8 cellular contexts compared by ENCODE assay signal in the genomic region with DNA sequence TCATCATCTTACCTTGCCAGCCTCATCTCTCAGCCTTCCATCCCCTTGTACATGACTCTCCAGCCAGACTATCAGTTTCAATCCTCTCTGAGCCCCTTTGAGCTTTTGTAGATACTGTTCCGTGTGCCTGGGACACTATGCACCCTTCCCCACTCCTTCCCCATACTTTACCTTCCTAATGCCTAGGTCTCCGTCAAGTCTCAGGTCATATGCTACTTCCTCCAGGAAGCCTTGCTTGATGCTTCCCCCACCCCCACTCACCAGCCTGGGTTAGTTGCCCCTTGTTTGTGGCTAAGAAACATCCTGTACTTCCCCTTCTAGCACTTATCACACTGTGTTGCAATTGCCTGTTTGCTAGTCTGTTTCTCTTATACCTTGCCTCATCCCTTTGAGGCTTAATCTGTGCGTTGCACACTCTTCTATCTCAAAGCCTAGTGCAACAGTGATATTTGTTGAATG. TPM values are rescaled to one million over a fixed set of nuclear protein-coding genes. Genes with fewer than 3 reads are reported as not detected.
DNase-seq lines count a peak whose midpoint lies in the region; TF ChIP-seq lines count a peak whose summit lies in the region.

No MANE protein-coding gene starts in this region.

- no peaks in the 10 kb centered on the region for H3K36me3 Mint-ChIP-seq in CD4-positive, alpha-beta memory T cell

- peaks cover 0 to 2% (median 0%) of the 10 kb centered on the region in 8 donors for H3K9me3 Mint-ChIP-seq in CD4-positive, alpha-beta memory T cell

- H3K4me3 ChIP-seq in CD4-positive, alpha-beta memory T cell (ENCODE audit: low read length in 2 of 2): peak overlapping the region in 1 of 2 donors; percentile 42
- H3K4me3 ChIP-seq in vagina: no peak overlapping the region

- POLR2A ChIA-PET in CD4-positive, alpha-beta memory T cell (lab: Charles Lee; ENCODE audit: partially characterized antibody): interaction anchor here (0.7 to 28.5 kb wide), 16 partner anchors 7 to 597 kb away, joined by 3 to 906 read pairs (median 12); a partner anchor contains a TSS

- H3K4me1 ChIP-seq in CD4-positive, alpha-beta memory T cell (ENCODE audit: insufficient read depth, low read length): peaks cover 94% of the 10 kb centered on the region
- peaks cover 29% of the 10 kb centered on the region for H3K4me1 ChIP-seq in vagina

- H3K4me1 Mint-ChIP-seq in CD4-positive, alpha-beta memory T cell: peaks cover 32 to 81% (median 60%) of the 10 kb centered on the region in 4 donors

- no peak overlapping the region for H3K27ac Mint-ChIP-seq in CD4-positive, alpha-beta memory T cell

- intact Hi-C loops in CD4-positive, alpha-beta memory T cell (cut with micrococcal nuclease): loop anchor here (1.0 kb wide), 2 partner anchors 9 to 10 kb away; no protein-coding TSS in a partner anchor
- intact Hi-C loops in vagina (cut with DNase I): no loop called here

- peak overlapping the region; percentile 81 for H3K27ac ChIP-seq in CD4-positive, alpha-beta memory T cell (ENCODE audit: low read depth, low read length)
- no peak overlapping the region for H3K27ac ChIP-seq in vagina

- no peaks in the 10 kb centered on the region for H3K27me3 Mint-ChIP-seq in CD4-positive, alpha-beta memory T cell

- CTCF ChIA-PET in CD4-positive, alpha-beta memory T cell (lab: Charles Lee; ENCODE audit: partially characterized antibody): interaction anchor here (1.4 to 7.7 kb wide), 9 partner anchors 8 to 102 kb away, joined by 3 to 78 read pairs (median 5); a partner anchor contains a TSS

- peak; percentile 81 to 94 (median 83) for DNase-seq in CD4-positive, alpha-beta memory T cell
- DNase-seq in NOMO-1 treated with dmso at 0.1 percent for 144 hours (lab: John Stamatoyannopoulos, UW; ENCODE audit: unreplicated experiment): peak; percentile 93
- peak; percentile 67 to 69 for DNase-seq in activated T-cell treated with anti-CD3 and anti-CD28 coated beads, Interleukin-2, amount 50 U/mL, for 48 hours
- peak; percentile 66 for DNase-seq in medulla oblongata (ENCODE audit: extremely low spot score)
- no peak for DNase-seq in vagina (ENCODE audit: extremely low spot score in 2 of 2)
- no peak for DNase-seq in 8988T
- DNase-seq in NCI-H146 (lab: John Stamatoyannopoulos, UW): no peak
- DNase-seq in NCI-H2107 (lab: John Stamatoyannopoulos, UW): no peak

- no peaks in the 10 kb centered on the region for H3K36me3 ChIP-seq in CD4-positive, alpha-beta memory T cell (ENCODE audit: insufficient read depth, low read length)
- no peaks in the 10 kb centered on the region for H3K36me3 ChIP-seq in vagina

- H3K4me3 Mint-ChIP-seq in CD4-positive, alpha-beta memory T cell: no peak overlapping the region

- H3K9me3 ChIP-seq in CD4-positive, alpha-beta memory T cell (ENCODE audit: control insufficient read depth in 1 of 2, low read length in 2 of 2): no peaks in the 10 kb centered on the region
- H3K9me3 ChIP-seq in vagina: no peaks in the 10 kb centered on the region

- TF ChIP-seq CTCF in vagina (IDR thresholded peaks at IDR 0.05): no peak

- TF ChIP-seq POLR2A in vagina (IDR thresholded peaks at IDR 0.05): no peak

- H3K27me3 ChIP-seq in CD4-positive, alpha-beta memory T cell (ENCODE audit: insufficient read depth, low read length): no peaks in the 10 kb centered on the region
- H3K27me3 ChIP-seq in vagina: no peaks in the 10 kb centered on the region

RNA-seq across cellular contexts. Expression of a gene that starts 6.7 kb away (rescaled TPM):
- total RNA-seq in CD4-positive, alpha-beta memory T cell: 100 to 1,000 TPM; 148 to 159 TPM
- polyA plus RNA-seq in CD4-positive, alpha-beta memory T cell: 10 to 100 TPM; 61.6 to 76.1 TPM
- total RNA-seq in vagina: 39.5 TPM

Comparison
In these comparisons a context has a peak if more than half of its experiments do, and no peak if none do; other contexts are left out.
1. DNase-seq: peak in CD4-positive, alpha-beta memory T cell (5 of 5), NOMO-1 treated with dmso at 0.1 percent for 144 hours (single experiment), activated T-cell treated with anti-CD3 and anti-CD28 coated beads, Interleukin-2, amount 50 U/mL, for 48 hours (2 of 2) and medulla oblongata (single experiment); none in vagina (0 of 2), 8988T (single experiment), NCI-H146 (single experiment) and NCI-H2107 (single experiment).